Comparison of ENCODE assay signal across 7 cellular contexts in genomic region chr4:104015680-104016079, GRCh38.
A peak's percentile ranks its signal among the peaks of the same experiment; 100 is the strongest.
DNase-seq lines count a peak whose midpoint lies in the region; ATAC-seq and TF ChIP-seq lines count a peak whose summit lies in the region.

No MANE protein-coding gene starts in this region.

- H3K4me1 ChIP-seq in MM.1S (ENCODE audit: low read length): no peaks in the 10 kb centered on the region

- H3K4me1 Mint-ChIP-seq in brain: no peaks in the 10 kb centered on the region
- no peaks in the 10 kb centered on the region for H3K4me1 Mint-ChIP-seq in nephron progenitor cell

- ATAC-seq in GM21786 (IDR thresholded peaks at IDR 0.05; ENCODE audit: unreplicated experiment): no peak

- TF ChIP-seq CTCF in GM10266 (IDR thresholded peaks at IDR 0.05; ENCODE audit: control insufficient read depth, insufficient read depth, low read depth, missing control alignments) (peak; percentile 48), MM.1S (IDR thresholded peaks at IDR 0.05; ENCODE audit: low read length) (peak; percentile 34), brain (conservative IDR thresholded peaks at IDR 0.05) (peak; percentile 59 to 84), nephron progenitor cell (IDR thresholded peaks at IDR 0.05) (peak; percentile 51)

- H3K9me3 Mint-ChIP-seq in brain (no peaks in the 10 kb centered on the region), nephron progenitor cell (no peaks in the 10 kb centered on the region)

- DNase-seq in GM10266 (ENCODE audit: extremely low spot score) (no peak), MM.1S (peak; percentile 13), nephron progenitor cell (no peak), HK-2 (ENCODE audit: unreplicated experiment) (no peak)
- DNase-seq in NK-92 treated with Interleukin-12 subunit alpha and Interleukin-12 subunit beta, amount 100 ng/mL, for 24 hours (lab: John Stamatoyannopoulos, UW): no peak

- no peaks in the 10 kb centered on the region for H3F3A ChIP-seq in MM.1S (ENCODE audit: insufficient read depth, low read length)

- H3K27me3 Mint-ChIP-seq in brain: peaks cover 3% of the 10 kb centered on the region
- H3K27me3 Mint-ChIP-seq in nephron progenitor cell (ENCODE audit: low read depth, poor library complexity): no peaks in the 10 kb centered on the region

- H3K27ac Mint-ChIP-seq in brain (peak overlapping the region in 1 of 5 experiments; percentile 57), nephron progenitor cell (no peak overlapping the region)

- no peak overlapping the region for H3K9ac ChIP-seq in MM.1S (ENCODE audit: low read length)

- no peaks in the 10 kb centered on the region for H4K20me1 ChIP-seq in MM.1S (ENCODE audit: insufficient read depth, low read length)

- H3K36me3 ChIP-seq in MM.1S (replicated peaks; ENCODE audit: insufficient read depth, low read length): no peaks in the 10 kb centered on the region

- no peaks in the 10 kb centered on the region for H3K36me3 Mint-ChIP-seq in brain
- no peaks in the 10 kb centered on the region for H3K36me3 Mint-ChIP-seq in nephron progenitor cell (ENCODE audit: low read depth)

- H3K27me3 ChIP-seq in MM.1S (replicated peaks; ENCODE audit: insufficient read depth, low read length): no peaks in the 10 kb centered on the region

- H3K4me2 ChIP-seq in MM.1S (ENCODE audit: low read depth, low read length): no peak overlapping the region

- H3K9me3 ChIP-seq in MM.1S (replicated peaks; ENCODE audit: insufficient read depth, low read length): no peaks in the 10 kb centered on the region

- no peak overlapping the region for H3K4me3 Mint-ChIP-seq in brain
- H3K4me3 Mint-ChIP-seq in nephron progenitor cell: no peak overlapping the region

- H3K79me2 ChIP-seq in MM.1S (ENCODE audit: low read length): no peaks in the 10 kb centered on the region

- no peak overlapping the region for H3K27ac ChIP-seq in MM.1S (ENCODE audit: low read length)

- H3K9me2 ChIP-seq in MM.1S (replicated peaks; ENCODE audit: insufficient read depth, low read length): no peaks in the 10 kb centered on the region

- H3K4me3 ChIP-seq in MM.1S (ENCODE audit: low read length): no peak overlapping the region

- no peak overlapping the region for H2AFZ ChIP-seq in MM.1S (ENCODE audit: low read length)
